2 cellular contexts compared by ENCODE assay signal in the genomic region with DNA sequence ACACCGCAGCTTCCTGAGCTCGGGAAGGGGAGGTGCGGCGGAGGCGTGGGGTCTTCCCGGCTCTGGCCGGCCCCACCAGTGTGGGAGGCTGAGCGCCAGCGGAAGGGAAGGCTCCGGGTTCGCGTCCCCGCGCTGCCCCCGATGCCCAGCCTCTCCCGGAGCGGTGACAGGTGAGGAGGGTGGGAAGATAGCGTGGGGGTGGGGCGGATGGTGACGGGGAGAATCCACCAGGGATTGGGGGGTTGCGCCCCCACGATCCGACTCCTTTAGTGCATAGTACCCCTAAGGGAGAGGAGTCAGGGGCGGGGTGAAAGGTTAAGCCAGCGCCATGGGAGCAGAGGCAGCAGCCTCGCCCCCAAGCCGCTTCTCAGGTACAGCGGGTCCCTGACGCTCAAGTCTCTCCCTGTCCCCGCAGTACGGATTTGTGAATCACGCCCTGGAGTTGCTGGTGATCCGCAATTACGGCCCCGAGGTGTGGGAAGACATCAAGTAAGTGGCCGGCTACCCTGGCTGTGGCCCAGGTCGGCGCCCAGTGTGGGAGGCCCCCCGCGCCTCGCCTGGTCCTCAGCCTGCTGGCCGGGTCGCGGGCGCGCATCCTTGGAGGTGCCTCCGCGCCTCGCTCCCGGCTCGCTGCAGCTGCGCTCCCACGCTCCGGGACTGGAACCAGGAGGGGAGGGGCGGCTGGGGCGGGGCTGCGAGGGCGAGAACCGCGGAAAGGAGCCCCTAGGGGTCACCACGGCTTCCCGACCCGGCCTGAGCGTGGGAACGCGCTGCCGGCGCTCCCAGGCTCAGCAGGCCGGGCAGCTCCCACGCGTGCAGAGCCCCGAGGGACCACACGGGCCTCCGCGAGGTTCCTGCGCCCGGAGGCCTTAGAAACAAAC.
TF ChIP-seq lines count a peak whose summit lies in the region.

No MANE protein-coding gene starts in this region.

TF ChIP-seq in SK-N-SH, 30 proteins besides CTCF, POLR2A, EP300 and RAD21:
- TF ChIP-seq, protein P1, sequence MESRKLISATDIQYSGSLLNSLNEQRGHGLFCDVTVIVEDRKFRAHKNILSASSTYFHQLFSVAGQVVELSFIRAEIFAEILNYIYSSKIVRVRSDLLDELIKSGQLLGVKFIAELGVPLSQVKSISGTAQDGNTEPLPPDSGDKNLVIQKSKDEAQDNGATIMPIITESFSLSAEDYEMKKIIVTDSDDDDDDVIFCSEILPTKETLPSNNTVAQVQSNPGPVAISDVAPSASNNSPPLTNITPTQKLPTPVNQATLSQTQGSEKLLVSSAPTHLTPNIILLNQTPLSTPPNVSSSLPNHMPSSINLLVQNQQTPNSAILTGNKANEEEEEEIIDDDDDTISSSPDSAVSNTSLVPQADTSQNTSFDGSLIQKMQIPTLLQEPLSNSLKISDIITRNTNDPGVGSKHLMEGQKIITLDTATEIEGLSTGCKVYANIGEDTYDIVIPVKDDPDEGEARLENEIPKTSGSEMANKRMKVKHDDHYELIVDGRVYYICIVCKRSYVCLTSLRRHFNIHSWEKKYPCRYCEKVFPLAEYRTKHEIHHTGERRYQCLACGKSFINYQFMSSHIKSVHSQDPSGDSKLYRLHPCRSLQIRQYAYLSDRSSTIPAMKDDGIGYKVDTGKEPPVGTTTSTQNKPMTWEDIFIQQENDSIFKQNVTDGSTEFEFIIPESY (IDR thresholded peaks at IDR 0.05; ENCODE audit: borderline replicate concordance, low read depth), result no peak

TF ChIP-seq in endothelial cell of umbilical vein, 7 proteins besides CTCF, POLR2A, EP300 and RAD21:
- TF ChIP-seq EZH2 (IDR thresholded peaks at IDR 0.05; ENCODE audit: borderline replicate concordance, low read depth, low read length, severe bottlenecking) (peak; percentile 40), JUN (IDR thresholded peaks at IDR 0.05; ENCODE audit: borderline replicate concordance, insufficient read depth, insufficient read length, low read depth) (no peak)
